ENCODE assay signal across 2 cellular contexts in the genomic region with DNA sequence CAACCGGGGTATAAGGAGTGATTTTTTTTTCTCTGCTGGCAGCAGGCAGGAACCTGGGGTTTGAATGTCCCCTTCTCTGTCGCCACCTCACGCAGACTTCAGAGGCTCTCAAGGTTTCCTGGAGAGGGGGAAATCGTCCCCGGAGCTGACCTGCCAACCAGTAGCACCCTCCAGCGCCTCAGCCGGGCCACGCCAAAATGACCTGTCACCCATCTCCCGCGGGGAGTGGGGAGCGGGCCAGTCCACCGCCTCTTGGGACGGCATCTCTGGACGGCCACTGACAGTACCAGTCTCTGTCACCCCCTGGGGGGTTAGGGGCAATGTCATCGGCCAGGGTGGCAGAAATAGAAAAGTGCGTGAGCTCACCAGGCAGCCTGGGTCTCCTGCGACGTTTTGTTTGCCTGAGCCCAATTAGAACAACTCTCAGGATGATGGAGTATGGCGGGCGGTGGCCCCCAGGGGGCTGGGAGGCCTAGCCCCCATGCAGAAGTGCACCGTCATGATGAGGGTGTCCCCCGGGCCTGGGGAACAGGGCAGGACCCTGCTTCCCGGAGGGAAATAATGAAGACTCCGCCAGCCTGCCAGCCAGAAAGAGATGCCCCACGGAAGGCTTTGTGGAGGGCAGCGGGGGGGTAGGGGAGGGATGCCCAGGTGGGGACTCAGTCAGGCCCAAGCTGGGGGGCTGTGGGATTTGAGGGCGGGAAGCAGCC.
TF ChIP-seq lines count a peak whose summit lies in the region.

No MANE protein-coding gene starts in this region.

TF ChIP-seq in H1, 55 proteins besides CTCF, POLR2A, EP300 and RAD21:
- TF ChIP-seq NANOG (IDR thresholded peaks at IDR 0.05; ENCODE audit: insufficient read depth, low read depth, low read length, poor library complexity, severe bottlenecking): no peak
- TF ChIP-seq USF2 (IDR thresholded peaks at IDR 0.05; ENCODE audit: low read length): no peak
- TF ChIP-seq, protein P1, sequence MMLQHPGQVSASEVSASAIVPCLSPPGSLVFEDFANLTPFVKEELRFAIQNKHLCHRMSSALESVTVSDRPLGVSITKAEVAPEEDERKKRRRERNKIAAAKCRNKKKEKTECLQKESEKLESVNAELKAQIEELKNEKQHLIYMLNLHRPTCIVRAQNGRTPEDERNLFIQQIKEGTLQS (IDR thresholded peaks at IDR 0.05; ENCODE audit: insufficient read depth, low read depth, low read length): no peak
- no peak for TF ChIP-seq POLR2AphosphoS5 (IDR thresholded peaks at IDR 0.05; ENCODE audit: low read depth, low read length)
- TF ChIP-seq POU5F1 (IDR thresholded peaks at IDR 0.05; ENCODE audit: low read depth, low read length): no peak
- TF ChIP-seq BRCA1 (IDR thresholded peaks at IDR 0.05; ENCODE audit: low read depth, low read length): no peak

TF ChIP-seq in HepG2, 621 proteins besides CTCF, POLR2A, EP300 and RAD21:
- TF ChIP-seq ZNF44 (CRISPR knock-in tag; IDR thresholded peaks at IDR 0.05) (no peak), IRX3 (CRISPR knock-in tag; IDR thresholded peaks at IDR 0.05; ENCODE audit: borderline replicate concordance, low read depth) (no peak), ZNF879 (CRISPR knock-in tag; IDR thresholded peaks at IDR 0.05) (no peak), SMAD3 (CRISPR knock-in tag; IDR thresholded peaks at IDR 0.05) (no peak), TEAD2 (CRISPR knock-in tag; IDR thresholded peaks at IDR 0.05) (no peak), TGIF2 (CRISPR knock-in tag; IDR thresholded peaks at IDR 0.05) (no peak)
